ENCODE assay signal across 8 cellular contexts in the genomic region with DNA sequence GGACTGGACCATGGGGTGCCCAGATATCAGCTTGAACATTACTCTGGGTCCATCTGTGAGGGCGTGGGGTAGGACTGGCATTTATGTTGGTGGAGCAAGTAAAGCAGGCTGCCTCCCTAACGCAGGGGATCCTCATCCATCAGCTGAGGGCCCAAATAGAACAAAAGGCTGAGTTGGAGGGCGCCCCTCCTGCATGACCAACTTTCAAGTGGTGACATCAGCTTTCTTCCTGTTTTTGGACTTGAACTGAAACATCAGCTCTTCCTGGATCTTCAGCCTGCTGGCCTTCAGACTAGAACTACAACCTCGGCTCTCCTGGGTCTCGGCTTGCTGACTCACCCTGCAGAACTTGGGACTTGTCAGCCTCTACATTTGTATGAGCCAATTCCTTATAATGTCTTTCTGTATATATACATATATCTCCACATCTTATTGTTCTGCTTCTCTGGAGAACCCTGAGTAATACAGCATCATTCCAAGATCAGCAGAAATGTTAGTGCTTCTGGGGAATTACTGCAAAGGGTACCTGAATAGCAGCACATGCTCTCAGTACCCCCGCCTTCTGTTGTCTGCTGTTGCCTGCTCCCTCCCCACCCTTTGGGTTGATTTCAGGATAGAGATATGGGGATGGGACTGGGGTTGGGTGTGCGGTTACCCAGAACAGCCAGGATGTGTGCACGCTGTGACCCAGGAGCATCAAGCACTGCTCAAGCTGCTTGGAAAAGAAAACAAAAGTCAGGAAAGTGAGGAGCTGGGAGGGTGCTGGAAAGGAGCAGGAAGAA. TPM values are rescaled to one million over a fixed set of nuclear protein-coding genes. Genes with fewer than 3 reads are reported as not detected.
A peak's percentile ranks its signal among the peaks of the same experiment; 100 is the strongest.
DNase-seq lines count a peak whose midpoint lies in the region; ATAC-seq and TF ChIP-seq lines count a peak whose summit lies in the region.

No MANE protein-coding gene starts in this region.

- H3K27ac ChIP-seq in brain microvascular endothelial cell = peak overlapping the region; percentile 58
- H3K27ac ChIP-seq in naive thymus-derived CD4-positive, alpha-beta T cell (ENCODE audit: low read depth, low read length) = no peak overlapping the region
- H3K27ac ChIP-seq in tibial nerve = peak overlapping the region in 2 of 4 donors; percentile 46 to 64

- H3K27me3 ChIP-seq in brain microvascular endothelial cell (replicated peaks) (no peaks in the 10 kb centered on the region), tibial nerve (no peaks in the 10 kb centered on the region)
- no peaks in the 10 kb centered on the region for H3K27me3 ChIP-seq in naive thymus-derived CD4-positive, alpha-beta T cell (ENCODE audit: control insufficient read depth in 2 of 2, insufficient read depth in 2 of 2, low read length in 2 of 2)

- CTCF ChIA-PET in naive thymus-derived CD4-positive, alpha-beta T cell (lab: Charles Lee) = no interaction called here

- ATAC-seq in naive thymus-derived CD4-positive, alpha-beta T cell = peak; percentile 68

- TF ChIP-seq CTCF in brain microvascular endothelial cell (IDR thresholded peaks at IDR 0.05; ENCODE audit: low read depth, low read length, missing control alignments) (no peak), tibial nerve (IDR thresholded peaks at IDR 0.05) (no peak)

- WGBS in tibial nerve, 2 donors = 69 to 79% methylated on average over 8 of the region's 8 CpGs

- peaks cover 0 to 28% (median 0%) of the 10 kb centered on the region in 5 donors for H3K36me3 Mint-ChIP-seq in naive thymus-derived CD4-positive, alpha-beta T cell

- no peak for TF ChIP-seq POLR2A in tibial nerve (IDR thresholded peaks at IDR 0.05)

- POLR2A ChIA-PET in naive thymus-derived CD4-positive, alpha-beta T cell (lab: Charles Lee) = interaction anchor here (1.3 to 2.4 kb wide), 3 partner anchors 11 to 20 kb away, joined by 3 to 5 read pairs (median 5); a partner anchor contains a TSS

- H3K27ac Mint-ChIP-seq in naive thymus-derived CD4-positive, alpha-beta T cell = peak overlapping the region; percentile 19 to 96 (median 84)

- intact Hi-C loops in naive thymus-derived CD4-positive, alpha-beta T cell (cut with micrococcal nuclease) = loop anchor here in 1 of 2 donors (2.0 kb wide), 1 partner anchor 19 kb away; a partner anchor contains a TSS
- intact Hi-C loops in posterior vena cava (cut with DNase I) = no loop called here

- peaks cover 28 to 77% (median 57%) of the 10 kb centered on the region in 7 donors for H3K4me1 Mint-ChIP-seq in naive thymus-derived CD4-positive, alpha-beta T cell

- no peaks in the 10 kb centered on the region for H3K36me3 ChIP-seq in brain microvascular endothelial cell (replicated peaks)
- no peaks in the 10 kb centered on the region for H3K36me3 ChIP-seq in naive thymus-derived CD4-positive, alpha-beta T cell (ENCODE audit: control insufficient read depth in 2 of 3, insufficient read depth in 3 of 3, low read length in 3 of 3)
- H3K36me3 ChIP-seq in tibial nerve = no peaks in the 10 kb centered on the region

- no peak overlapping the region for H3K4me3 ChIP-seq in brain microvascular endothelial cell (ENCODE audit: low read depth, low read length)
- no peak overlapping the region for H3K4me3 ChIP-seq in naive thymus-derived CD4-positive, alpha-beta T cell (ENCODE audit: low read length)
- H3K4me3 ChIP-seq in tibial nerve = no peak overlapping the region

- H3K9me3 Mint-ChIP-seq in naive thymus-derived CD4-positive, alpha-beta T cell = peaks cover 0 to 10% (median 0%) of the 10 kb centered on the region in 11 donors

- in situ Hi-C loops in brain microvascular endothelial cell (cut with HindIII; ENCODE audit: low pct_ligation_motif_present, low sequenced_read_pairs) = no loop called here

- H3K27me3 Mint-ChIP-seq in naive thymus-derived CD4-positive, alpha-beta T cell = no peaks in the 10 kb centered on the region

- peaks cover 24 to 30% of the 10 kb centered on the region in 2 donors for H3K4me1 ChIP-seq in naive thymus-derived CD4-positive, alpha-beta T cell (ENCODE audit: control insufficient read depth in 2 of 2, insufficient read depth in 2 of 2, low read length in 2 of 2)
- H3K4me1 ChIP-seq in tibial nerve = peaks cover 0 to 61% (median 12%) of the 10 kb centered on the region in 4 donors

- H3K4me3 Mint-ChIP-seq in naive thymus-derived CD4-positive, alpha-beta T cell = peak overlapping the region in 7 of 10 donors; percentile 3 to 39 (median 20)

- no peaks in the 10 kb centered on the region for H3K9me3 ChIP-seq in naive thymus-derived CD4-positive, alpha-beta T cell (ENCODE audit: control insufficient read depth in 2 of 3, low read length in 3 of 3)
- H3K9me3 ChIP-seq in tibial nerve = no peaks in the 10 kb centered on the region

- no peak for TF ChIP-seq EP300 in tibial nerve (IDR thresholded peaks at IDR 0.05)

- peak; percentile 56 for DNase-seq in EH (ENCODE audit: low read depth)
- peak; percentile 59 to 87 for DNase-seq in NOMO-1 (lab: John Stamatoyannopoulos, UW; ENCODE audit: unreplicated experiment in 2 of 2)
- peak; percentile 65 for DNase-seq in brain microvascular endothelial cell
- DNase-seq in naive thymus-derived CD4-positive, alpha-beta T cell = no peak
- DNase-seq in UCSD-AML1 (lab: John Stamatoyannopoulos, UW; ENCODE audit: unreplicated experiment) = no peak
- no peak for DNase-seq in posterior vena cava (ENCODE audit: low spot score)
- no peak for DNase-seq in COR-L47 (lab: John Stamatoyannopoulos, UW)
- no peak for DNase-seq in tibial nerve (ENCODE audit: low spot score in 2 of 2)

RNA-seq across cellular contexts. Expression of a gene that starts 20.0 kb away (rescaled TPM):
- total RNA-seq in naive thymus-derived CD4-positive, alpha-beta T cell = 10 to 100 TPM; 33.7 to 69.0 (median 40.4) TPM
- 10 to 100 TPM; 23.6 to 38.0 TPM for polyA plus RNA-seq in naive thymus-derived CD4-positive, alpha-beta T cell
- 10 to 100 TPM; 49.2 to 52.4 TPM for total RNA-seq in posterior vena cava
- total RNA-seq in tibial nerve = 10 to 100 TPM; 27.1 to 35.4 (median 30.7) TPM

RNA-seq across cellular contexts. Expression of a gene that starts 20.2 kb away (rescaled TPM):
- total RNA-seq in naive thymus-derived CD4-positive, alpha-beta T cell = 10 to 100 TPM; 62.1 to 85.3 (median 71.6) TPM
- 100 to 1,000 TPM in 1 of 2 donors, 10 to 100 TPM in 1; 85.5 to 115 TPM for polyA plus RNA-seq in naive thymus-derived CD4-positive, alpha-beta T cell
- 10 to 100 TPM; 41.9 to 46.4 TPM for total RNA-seq in posterior vena cava
- total RNA-seq in tibial nerve = 100 to 1,000 TPM; 132 to 172 (median 151) TPM

RNA-seq across cellular contexts. Expression of a gene that starts 37.2 kb away (rescaled TPM):
- total RNA-seq in naive thymus-derived CD4-positive, alpha-beta T cell = 100 to 1,000 TPM in 1 of 5 experiments, 10 to 100 TPM in 4; 56.5 to 133 (median 74.2) TPM
- 100 to 1,000 TPM; 106 to 120 TPM for polyA plus RNA-seq in naive thymus-derived CD4-positive, alpha-beta T cell
- total RNA-seq in posterior vena cava (10 to 100 TPM; 68.0 to 71.4 TPM), tibial nerve (100 to 1,000 TPM in 1 of 4 donors, 10 to 100 TPM in 3; 77.3 to 111 (median 85.0) TPM)

RNA-seq across cellular contexts. Expression of a gene that starts 59.5 kb away (rescaled TPM):
- 100 to 1,000 TPM; 165 to 255 (median 212) TPM for total RNA-seq in naive thymus-derived CD4-positive, alpha-beta T cell
- 100 to 1,000 TPM in 1 of 2 donors, 10 to 100 TPM in 1; 86.6 to 137 TPM for polyA plus RNA-seq in naive thymus-derived CD4-positive, alpha-beta T cell
- total RNA-seq in posterior vena cava (10 to 100 TPM; 67.2 to 78.3 TPM), tibial nerve (100 to 1,000 TPM in 1 of 4 donors, 10 to 100 TPM in 3; 79.4 to 106 (median 90.1) TPM)

Comparison
In these comparisons a context has a peak if more than half of its experiments do, and no peak if none do; other contexts are left out.
1. DNase-seq: peak in EH (single experiment), NOMO-1 (2 of 2) and brain microvascular endothelial cell (single experiment); none in naive thymus-derived CD4-positive, alpha-beta T cell (0 of 9), UCSD-AML1 (single experiment), posterior vena cava (single experiment), COR-L47 (single experiment) and tibial nerve (0 of 2).